11 cellular contexts compared by ENCODE assay signal in the genomic region with DNA sequence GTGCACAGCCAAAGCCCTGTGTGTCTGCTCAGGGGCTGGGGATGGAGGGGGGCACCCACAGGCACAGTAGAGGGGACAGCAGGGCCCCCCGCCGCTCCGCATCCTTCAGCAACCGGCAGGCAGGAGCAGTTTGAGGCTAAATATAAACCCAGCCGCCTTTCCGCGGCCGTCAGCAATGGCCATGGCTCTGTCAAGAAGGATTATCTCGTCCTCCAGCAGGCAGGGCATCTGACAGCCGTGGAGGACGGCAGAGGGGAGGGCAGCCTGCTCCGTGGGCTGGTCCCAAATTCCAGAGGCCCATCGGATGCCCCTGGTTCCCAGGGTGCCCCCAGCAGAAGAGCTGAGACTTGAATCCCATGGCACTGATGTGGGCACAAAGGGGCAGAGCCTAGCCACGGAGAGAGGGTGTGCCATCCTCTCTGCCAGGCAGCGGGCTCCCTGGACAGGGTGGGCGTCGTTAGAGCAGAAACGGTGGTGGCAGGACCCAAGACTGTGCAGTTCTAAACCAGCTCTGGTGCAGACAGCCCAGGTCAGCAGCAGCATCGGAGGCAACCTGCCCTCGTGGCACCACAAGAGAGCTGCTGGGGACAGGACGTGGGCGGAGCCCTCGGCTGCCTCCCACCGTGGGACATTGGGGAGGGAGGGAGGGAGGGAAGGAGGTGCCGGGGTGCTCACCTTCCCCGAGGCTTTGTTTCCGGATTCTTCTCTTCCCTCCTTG.
DNase-seq lines count a peak whose midpoint lies in the region; ATAC-seq lines count a peak whose summit lies in the region.
"Had no signal": no experiment of that assay in that cellular context is flagged by ENCODE, and none has a peak within 500 bp of the region (broad histone marks: within the 10 kb centered on the region; RNA-seq: fewer than 3 reads in every experiment).

No MANE protein-coding gene starts in this region.

- peak overlapping the region; percentile 98 for H3K4me2 ChIP-seq in BLaER1
- no peak overlapping the region for H3K4me2 ChIP-seq in mesenchymal stem cell (ENCODE audit: low read length, poor library complexity, severe bottlenecking)
- H3K4me2 ChIP-seq: SK-N-SH had no signal

- DNase-seq in NT2/D1 (ENCODE audit: low read depth, low spot score) (no peak), mesenchymal stem cell (no peak), germinal center (ENCODE audit: low spot score) (no peak), SK-N-DZ (ENCODE audit: low spot score) (no peak)
- DNase-seq in activated naive CD4-positive, alpha-beta T cell treated with anti-CD3 and anti-CD28 coated beads, Interleukin-2, amount 10 ng/mL, durations not matched to agents 7 days and 5 days, result peak; percentile 75
- DNase-seq: kidney glomerular epithelial cell, SK-N-SH had no signal

- H3K36me3 ChIP-seq in BLaER1, result no peaks in the 10 kb centered on the region
- H3K36me3 ChIP-seq in NT2/D1 (ENCODE audit: insufficient read depth, insufficient read length, low read length), result no peaks in the 10 kb centered on the region
- H3K36me3 ChIP-seq in mesenchymal stem cell (ENCODE audit: control insufficient read depth in 1 of 2, insufficient read depth in 2 of 2, low read depth in 1 of 2, low read length in 2 of 2), result peaks cover 0 to 4% of the 10 kb centered on the region in 2 experiments

- H3K23ac ChIP-seq in mesenchymal stem cell (ENCODE audit: low read length in 2 of 2), result no peak overlapping the region

- no peaks in the 10 kb centered on the region for H3K9me3 Mint-ChIP-seq in activated naive CD4-positive, alpha-beta T cell treated with anti-CD3 and anti-CD28 coated beads, Interleukin-2, amount 10 ng/mL, durations not matched to agents 7 days and 5 days

- no peak overlapping the region for H3K4me3 Mint-ChIP-seq in activated naive CD4-positive, alpha-beta T cell treated with anti-CD3 and anti-CD28 coated beads, Interleukin-2, amount 10 ng/mL, durations not matched to agents 7 days and 5 days

- H3K9ac ChIP-seq in BLaER1 (peak overlapping the region; percentile 77), NT2/D1 (ENCODE audit: insufficient read length, low read depth) (peak overlapping the region; percentile 44), mesenchymal stem cell (ENCODE audit: low read length) (no peak overlapping the region)
- H3K9ac ChIP-seq: SK-N-SH had no signal

- H2BK120ac ChIP-seq in mesenchymal stem cell (ENCODE audit: low read depth, low read length), result peak overlapping the region; percentile 73

- peak overlapping the region; percentile 88 to 99 for H2BK12ac ChIP-seq in mesenchymal stem cell (ENCODE audit: low read length in 2 of 2)

- peaks cover 96% of the 10 kb centered on the region for H3K4me1 ChIP-seq in BLaER1
- peaks cover 59% of the 10 kb centered on the region for H3K4me1 ChIP-seq in NT2/D1 (ENCODE audit: insufficient read depth, insufficient read length)
- peaks cover 64% of the 10 kb centered on the region for H3K4me1 ChIP-seq in mesenchymal stem cell (ENCODE audit: control insufficient read depth, insufficient read depth, low read depth, low read length)

- peaks cover 57% of the 10 kb centered on the region for H3K4me1 Mint-ChIP-seq in activated naive CD4-positive, alpha-beta T cell treated with anti-CD3 and anti-CD28 coated beads, Interleukin-2, amount 10 ng/mL, durations not matched to agents 7 days and 5 days

- H2BK15ac ChIP-seq in mesenchymal stem cell (ENCODE audit: low read depth, poor library complexity, severe bottlenecking), result peak overlapping the region; percentile 74

- H3K9me3 ChIP-seq in BLaER1 (no peaks in the 10 kb centered on the region), NT2/D1 (ENCODE audit: insufficient read depth, low read length) (no peaks in the 10 kb centered on the region; the same call in 1 of the 2 replicates), mesenchymal stem cell (ENCODE audit: control insufficient read depth, low read length) (no peaks in the 10 kb centered on the region)
- H3K9me3 ChIP-seq: SK-N-SH had no signal

- peak overlapping the region; percentile 82 for H3K27ac Mint-ChIP-seq in activated naive CD4-positive, alpha-beta T cell treated with anti-CD3 and anti-CD28 coated beads, Interleukin-2, amount 10 ng/mL, durations not matched to agents 7 days and 5 days

- no peak overlapping the region for H2BK5ac ChIP-seq in mesenchymal stem cell (ENCODE audit: low read depth, low read length, poor library complexity, severe bottlenecking)

- peaks cover under 1% of the 10 kb centered on the region for H3K36me3 Mint-ChIP-seq in activated naive CD4-positive, alpha-beta T cell treated with anti-CD3 and anti-CD28 coated beads, Interleukin-2, amount 10 ng/mL, durations not matched to agents 7 days and 5 days

- H4K8ac ChIP-seq in mesenchymal stem cell (ENCODE audit: low read length), result peak overlapping the region; percentile 72

- ATAC-seq in GM21576 (IDR thresholded peaks at IDR 0.05; ENCODE audit: unreplicated experiment), result no peak
- no peak for ATAC-seq in HG02571 (IDR thresholded peaks at IDR 0.05; ENCODE audit: unreplicated experiment)

- peak overlapping the region; percentile 91 for H3K27ac ChIP-seq in BLaER1
- no peak overlapping the region for H3K27ac ChIP-seq in mesenchymal stem cell (ENCODE audit: low read length, poor library complexity, severe bottlenecking)
- H3K27ac ChIP-seq: C4-2B had no signal

- WGBS in mesenchymal stem cell, result 39% methylated on average over 27 of the region's 27 CpGs

- peak overlapping the region; percentile 89 for H4K91ac ChIP-seq in mesenchymal stem cell (ENCODE audit: low read length)

- H3K18ac ChIP-seq in mesenchymal stem cell (ENCODE audit: low read depth in 1 of 2, low read length in 2 of 2), result peak overlapping the region; percentile 67 to 96

- CTCF ChIA-PET in activated naive CD4-positive, alpha-beta T cell treated with anti-CD3 and anti-CD28 coated beads, Interleukin-2, amount 10 ng/mL, durations not matched to agents 7 days and 5 days (lab: Charles Lee), result interaction anchor here (0.9 kb wide), 1 partner anchor 20 kb away, joined by 3 read pairs; no protein-coding TSS in a partner anchor

- H3K79me1 ChIP-seq in mesenchymal stem cell (replicated peaks; ENCODE audit: low read length, poor library complexity, severe bottlenecking), result peaks cover 24% of the 10 kb centered on the region

- peaks cover 4% of the 10 kb centered on the region for H3K27me3 Mint-ChIP-seq in activated naive CD4-positive, alpha-beta T cell treated with anti-CD3 and anti-CD28 coated beads, Interleukin-2, amount 10 ng/mL, durations not matched to agents 7 days and 5 days

- H2AK5ac ChIP-seq in mesenchymal stem cell (ENCODE audit: low read length, severe bottlenecking), result peak overlapping the region; percentile 93

- H3K4me3 ChIP-seq in BLaER1 (peak overlapping the region; percentile 52), NT2/D1 (ENCODE audit: insufficient read length, low read depth) (no peak overlapping the region), mesenchymal stem cell (ENCODE audit: insufficient read depth in 1 of 2, low read depth in 1 of 2, low read length in 2 of 2) (no peak overlapping the region)

- H4K20me1 ChIP-seq in BLaER1, result no peaks in the 10 kb centered on the region

- H3K4ac ChIP-seq in mesenchymal stem cell (ENCODE audit: low read depth in 1 of 2, low read length in 2 of 2), result peak overlapping the region; percentile 88 to 91

- H3K14ac ChIP-seq in mesenchymal stem cell (ENCODE audit: low read length in 2 of 2), result peak overlapping the region in 1 of 2 experiments; percentile 19

- H2AFZ ChIP-seq in mesenchymal stem cell (ENCODE audit: low read depth, low read length), result no peak overlapping the region

- H3K27me3 ChIP-seq in BLaER1 (no peaks in the 10 kb centered on the region), NT2/D1 (ENCODE audit: insufficient read depth, insufficient read length) (no peaks in the 10 kb centered on the region), mesenchymal stem cell (ENCODE audit: control insufficient read depth in 1 of 2, insufficient read depth in 1 of 2, low read length in 2 of 2) (no peaks in the 10 kb centered on the region)
